Comparison of ENCODE assay signal across 1 cellular context in genomic region chr2:72825271-72826155, GRCh38.
A peak's percentile ranks its signal among the peaks of the same experiment; 100 is the strongest.
TF ChIP-seq lines count a peak whose summit lies in the region.

EXOC6B (minus strand) TSS chr2:72826033.

TF ChIP-seq in K562, 482 proteins besides CTCF, POLR2A, EP300 and RAD21 (continued from another document and continues in another):
- TF ChIP-seq ZNF518B (CRISPR knock-in tag; IDR thresholded peaks at IDR 0.05) (no peak), NFATC3 (IDR thresholded peaks at IDR 0.05) (no peak), FOXJ3 (CRISPR knock-in tag; IDR thresholded peaks at IDR 0.05) (no peak), SIX5 (IDR thresholded peaks at IDR 0.05; ENCODE audit: borderline replicate concordance in 1 of 2, insufficient read depth in 1 of 2, low read depth in 1 of 2, low read length in 2 of 2) (peak; percentile 76 to 83), NR1H2 (CRISPR knock-in tag; IDR thresholded peaks at IDR 0.05) (no peak), CXXC5 (CRISPR knock-in tag; IDR thresholded peaks at IDR 0.05) (peak; percentile 73; the same call in 1 of the 2 replicates), ATF1 (CRISPR knock-in tag; IDR thresholded peaks at IDR 0.05) (peak; percentile 68), ATF1 (tag; IDR thresholded peaks at IDR 0.05) (peak; percentile 98), U2AF1 (optimal IDR thresholded peaks at IDR 0.05; ENCODE audit: low read depth, low read length) (peak; percentile 44), MXI1 (IDR thresholded peaks at IDR 0.05; ENCODE audit: low read depth, low read length) (no peak), TSHZ1 (CRISPR knock-in tag; IDR thresholded peaks at IDR 0.05) (no peak), RNF2 (IDR thresholded peaks at IDR 0.05) (0 out of 2 replicates have a peak, but pooled peaks have one; percentile 27), TARDBP (IDR thresholded peaks at IDR 0.05) (no peak), ATF7 (IDR thresholded peaks at IDR 0.05) (peak; percentile 88), JUND (IDR thresholded peaks at IDR 0.05; ENCODE audit: borderline replicate concordance, low read depth, low read length) (peak; percentile 68; the same call in 1 of the 2 replicates), JUND (tag; IDR thresholded peaks at IDR 0.05; ENCODE audit: borderline replicate concordance, low read depth, low read length) (peak; percentile 21; the same call in 1 of the 3 replicates), CBX1 (IDR thresholded peaks at IDR 0.05; ENCODE audit: low read depth) (no peak), CREM (IDR thresholded peaks at IDR 0.05; ENCODE audit: low read depth) (peak; percentile 98), ZNF165 (CRISPR knock-in tag; IDR thresholded peaks at IDR 0.05; ENCODE audit: borderline replicate concordance) (no peak), MAFF (IDR thresholded peaks at IDR 0.05; ENCODE audit: low read length) (no peak), KAT8 (IDR thresholded peaks at IDR 0.05; ENCODE audit: low read depth) (no peak), ETV1 (tag; conservative IDR thresholded peaks at IDR 0.05; ENCODE audit: low read depth) (no peak), MBD2 (IDR thresholded peaks at IDR 0.05; ENCODE audit: borderline replicate concordance, low read depth) (peak; percentile 35; the same call in 1 of the 2 replicates), ZNF324 (CRISPR knock-in tag; IDR thresholded peaks at IDR 0.05) (no peak), PPARD (CRISPR knock-in tag; IDR thresholded peaks at IDR 0.05) (no peak), CREB1 (IDR thresholded peaks at IDR 0.05) (peak; percentile 96), CREB1 (CRISPR knock-in tag; IDR thresholded peaks at IDR 0.05) (peak; percentile 94), POLR2B (IDR thresholded peaks at IDR 0.05; ENCODE audit: low read depth, partially characterized antibody) (no peak), NFXL1 (CRISPR knock-in tag; IDR thresholded peaks at IDR 0.05) (no peak), HNRNPH1 (optimal IDR thresholded peaks at IDR 0.05; ENCODE audit: low read depth, low read length) (no peak), ESRRB (CRISPR knock-in tag; IDR thresholded peaks at IDR 0.05; ENCODE audit: borderline replicate concordance) (no peak), U2AF2 (optimal IDR thresholded peaks at IDR 0.05; ENCODE audit: low read depth, low read length) (no peak), SMAD4 (CRISPR knock-in tag; conservative IDR thresholded peaks at IDR 0.05) (no peak), TBL1XR1 (IDR thresholded peaks at IDR 0.05; ENCODE audit: low read length in 2 of 2) (peak in 1 of 2 experiments; percentile 30; a peak in 1 of 4 replicates), GMEB1 (CRISPR knock-in tag; IDR thresholded peaks at IDR 0.05) (peak; percentile 99), NFIC (IDR thresholded peaks at IDR 0.05) (0 out of 2 replicates have a peak, but pooled peaks have one; percentile 32), RBM14 (IDR thresholded peaks at IDR 0.05; ENCODE audit: borderline replicate concordance, insufficient read depth, low read depth, low read length) (no peak), ZNF76 (CRISPR knock-in tag; IDR thresholded peaks at IDR 0.05; ENCODE audit: borderline replicate concordance) (no peak), ZFX (CRISPR knock-in tag; IDR thresholded peaks at IDR 0.05) (peak; percentile 70), XRCC3 (IDR thresholded peaks at IDR 0.05) (no peak), ZNF217 (CRISPR knock-in tag; IDR thresholded peaks at IDR 0.05) (no peak), NCOA6 (IDR thresholded peaks at IDR 0.05) (peak; percentile 79; the same call in 1 of the 2 replicates)
- TF ChIP-seq, protein P1, sequence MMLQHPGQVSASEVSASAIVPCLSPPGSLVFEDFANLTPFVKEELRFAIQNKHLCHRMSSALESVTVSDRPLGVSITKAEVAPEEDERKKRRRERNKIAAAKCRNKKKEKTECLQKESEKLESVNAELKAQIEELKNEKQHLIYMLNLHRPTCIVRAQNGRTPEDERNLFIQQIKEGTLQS (IDR thresholded peaks at IDR 0.05), result peak; percentile 86
- TF ChIP-seq, protein P1 (CRISPR knock-in tag; conservative IDR thresholded peaks at IDR 0.05), result no peak
- TF ChIP-seq, protein P2, sequence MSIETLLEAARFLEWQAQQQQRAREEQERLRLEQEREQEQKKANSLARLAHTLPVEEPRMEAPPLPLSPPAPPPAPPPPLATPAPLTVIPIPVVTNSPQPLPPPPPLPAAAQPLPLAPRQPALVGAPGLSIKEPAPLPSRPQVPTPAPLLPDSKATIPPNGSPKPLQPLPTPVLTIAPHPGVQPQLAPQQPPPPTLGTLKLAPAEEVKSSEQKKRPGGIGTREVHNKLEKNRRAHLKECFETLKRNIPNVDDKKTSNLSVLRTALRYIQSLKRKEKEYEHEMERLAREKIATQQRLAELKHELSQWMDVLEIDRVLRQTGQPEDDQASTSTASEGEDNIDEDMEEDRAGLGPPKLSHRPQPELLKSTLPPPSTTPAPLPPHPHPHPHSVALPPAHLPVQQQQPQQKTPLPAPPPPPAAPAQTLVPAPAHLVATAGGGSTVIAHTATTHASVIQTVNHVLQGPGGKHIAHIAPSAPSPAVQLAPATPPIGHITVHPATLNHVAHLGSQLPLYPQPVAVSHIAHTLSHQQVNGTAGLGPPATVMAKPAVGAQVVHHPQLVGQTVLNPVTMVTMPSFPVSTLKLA (conservative IDR thresholded peaks at IDR 0.05), result peak in 1 of 2 experiments; percentile 45; a peak in 1 of 4 replicates
- TF ChIP-seq, protein P3, sequence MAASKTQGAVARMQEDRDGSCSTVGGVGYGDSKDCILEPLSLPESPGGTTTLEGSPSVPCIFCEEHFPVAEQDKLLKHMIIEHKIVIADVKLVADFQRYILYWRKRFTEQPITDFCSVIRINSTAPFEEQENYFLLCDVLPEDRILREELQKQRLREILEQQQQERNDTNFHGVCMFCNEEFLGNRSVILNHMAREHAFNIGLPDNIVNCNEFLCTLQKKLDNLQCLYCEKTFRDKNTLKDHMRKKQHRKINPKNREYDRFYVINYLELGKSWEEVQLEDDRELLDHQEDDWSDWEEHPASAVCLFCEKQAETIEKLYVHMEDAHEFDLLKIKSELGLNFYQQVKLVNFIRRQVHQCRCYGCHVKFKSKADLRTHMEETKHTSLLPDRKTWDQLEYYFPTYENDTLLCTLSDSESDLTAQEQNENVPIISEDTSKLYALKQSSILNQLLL (CRISPR knock-in tag; IDR thresholded peaks at IDR 0.05; ENCODE audit: borderline replicate concordance), result no peak
- TF ChIP-seq, protein P4, sequence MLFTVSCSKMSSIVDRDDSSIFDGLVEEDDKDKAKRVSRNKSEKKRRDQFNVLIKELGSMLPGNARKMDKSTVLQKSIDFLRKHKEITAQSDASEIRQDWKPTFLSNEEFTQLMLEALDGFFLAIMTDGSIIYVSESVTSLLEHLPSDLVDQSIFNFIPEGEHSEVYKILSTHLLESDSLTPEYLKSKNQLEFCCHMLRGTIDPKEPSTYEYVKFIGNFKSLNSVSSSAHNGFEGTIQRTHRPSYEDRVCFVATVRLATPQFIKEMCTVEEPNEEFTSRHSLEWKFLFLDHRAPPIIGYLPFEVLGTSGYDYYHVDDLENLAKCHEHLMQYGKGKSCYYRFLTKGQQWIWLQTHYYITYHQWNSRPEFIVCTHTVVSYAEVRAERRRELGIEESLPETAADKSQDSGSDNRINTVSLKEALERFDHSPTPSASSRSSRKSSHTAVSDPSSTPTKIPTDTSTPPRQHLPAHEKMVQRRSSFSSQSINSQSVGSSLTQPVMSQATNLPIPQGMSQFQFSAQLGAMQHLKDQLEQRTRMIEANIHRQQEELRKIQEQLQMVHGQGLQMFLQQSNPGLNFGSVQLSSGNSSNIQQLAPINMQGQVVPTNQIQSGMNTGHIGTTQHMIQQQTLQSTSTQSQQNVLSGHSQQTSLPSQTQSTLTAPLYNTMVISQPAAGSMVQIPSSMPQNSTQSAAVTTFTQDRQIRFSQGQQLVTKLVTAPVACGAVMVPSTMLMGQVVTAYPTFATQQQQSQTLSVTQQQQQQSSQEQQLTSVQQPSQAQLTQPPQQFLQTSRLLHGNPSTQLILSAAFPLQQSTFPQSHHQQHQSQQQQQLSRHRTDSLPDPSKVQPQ (CRISPR knock-in tag; IDR thresholded peaks at IDR 0.05; ENCODE audit: borderline replicate concordance), result no peak
